In the genomic region with DNA sequence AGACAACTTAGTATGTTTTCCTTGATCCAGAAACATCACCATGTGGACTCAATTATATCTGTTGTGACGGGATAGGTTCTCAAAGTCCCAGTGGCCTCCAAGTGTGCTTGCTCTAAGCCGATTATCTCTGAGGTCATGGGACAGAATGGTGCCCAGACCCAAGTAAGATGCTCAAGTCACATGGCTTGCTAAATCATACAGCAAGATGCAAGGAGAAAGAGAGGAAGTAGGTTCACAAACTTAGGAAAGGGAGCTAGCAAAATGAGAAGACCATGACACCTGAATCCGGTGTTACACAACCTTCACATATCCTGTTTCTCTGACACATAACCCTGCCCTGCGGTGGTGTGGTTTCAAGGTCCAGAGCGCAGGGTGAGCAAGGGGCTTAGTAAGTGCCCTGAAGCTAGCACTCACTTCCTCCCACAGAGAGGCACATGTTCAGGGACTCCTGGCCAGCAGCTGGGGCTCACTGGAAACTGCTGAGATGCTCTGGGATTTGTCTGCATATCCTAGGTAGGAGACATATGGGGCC, we compare ENCODE assay signal across 9 cellular contexts.
DNase-seq lines count a peak whose midpoint lies in the region; ATAC-seq lines count a peak whose summit lies in the region.
"Had no signal": no experiment of that assay in that cellular context is flagged by ENCODE, and none has a peak within 500 bp of the region (broad histone marks: within the 10 kb centered on the region; RNA-seq: fewer than 3 reads in every experiment).

No MANE protein-coding gene starts in this region.

- no peaks in the 10 kb centered on the region for H3K36me3 Mint-ChIP-seq in natural killer cell treated with Interleukin-12 subunit alpha and Interleukin-12 subunit beta and Interleukin-15 and Interleukin-18, amount 100 ng/mL, for 72 hours
- no peaks in the 10 kb centered on the region for H3K36me3 Mint-ChIP-seq in activated T-helper 17 cell treated with anti-CD3 and anti-CD28 coated beads, Interleukin-2, amount 50 U/mL, for 72 hours (ENCODE audit: low read depth)

- no peak overlapping the region for H3K27ac Mint-ChIP-seq in natural killer cell treated with Interleukin-12 subunit alpha and Interleukin-12 subunit beta and Interleukin-15 and Interleukin-18, amount 100 ng/mL, for 72 hours
- no peak overlapping the region for H3K27ac Mint-ChIP-seq in activated T-helper 17 cell treated with anti-CD3 and anti-CD28 coated beads, Interleukin-2, amount 50 U/mL, for 72 hours

- DNase-seq in A172 (ENCODE audit: low spot score) (peak; percentile 97), UCSD-AML1 (lab: John Stamatoyannopoulos, UW; ENCODE audit: unreplicated experiment) (peak; percentile 84), NCI-H1105 treated with DMSO at 0.1 percent for 48 hours (lab: John Stamatoyannopoulos, UW) (no peak), SK-N-DZ (ENCODE audit: low spot score) (no peak)
- peak; percentile 77 for DNase-seq in natural killer cell treated with Interleukin-12 subunit alpha and Interleukin-12 subunit beta and Interleukin-15 and Interleukin-18, amount 100 ng/mL, for 72 hours (ENCODE audit: low spot score)
- DNase-seq: DND-41 had no signal

- no peaks in the 10 kb centered on the region for H3K27me3 Mint-ChIP-seq in natural killer cell treated with Interleukin-12 subunit alpha and Interleukin-12 subunit beta and Interleukin-15 and Interleukin-18, amount 100 ng/mL, for 72 hours
- H3K27me3 Mint-ChIP-seq in activated T-helper 17 cell treated with anti-CD3 and anti-CD28 coated beads, Interleukin-2, amount 50 U/mL, for 72 hours = no peaks in the 10 kb centered on the region

- H3K9me3 Mint-ChIP-seq in natural killer cell treated with Interleukin-12 subunit alpha and Interleukin-12 subunit beta and Interleukin-15 and Interleukin-18, amount 100 ng/mL, for 72 hours = no peaks in the 10 kb centered on the region
- peaks cover 3% of the 10 kb centered on the region for H3K9me3 Mint-ChIP-seq in activated T-helper 17 cell treated with anti-CD3 and anti-CD28 coated beads, Interleukin-2, amount 50 U/mL, for 72 hours

- peaks cover 0 to 23% of the 10 kb centered on the region in 2 donors for H3K4me1 Mint-ChIP-seq in natural killer cell treated with Interleukin-12 subunit alpha and Interleukin-12 subunit beta and Interleukin-15 and Interleukin-18, amount 100 ng/mL, for 72 hours (ENCODE audit: low read depth in 2 of 2)
- H3K4me1 Mint-ChIP-seq in activated T-helper 17 cell treated with anti-CD3 and anti-CD28 coated beads, Interleukin-2, amount 50 U/mL, for 72 hours = no peaks in the 10 kb centered on the region

- H3K4me3 Mint-ChIP-seq in natural killer cell treated with Interleukin-12 subunit alpha and Interleukin-12 subunit beta and Interleukin-15 and Interleukin-18, amount 100 ng/mL, for 72 hours = no peak overlapping the region
- H3K4me3 Mint-ChIP-seq in activated T-helper 17 cell treated with anti-CD3 and anti-CD28 coated beads, Interleukin-2, amount 50 U/mL, for 72 hours = no peak overlapping the region

- ATAC-seq in GM19395 (IDR thresholded peaks at IDR 0.05; ENCODE audit: unreplicated experiment) = peak; percentile 98
- ATAC-seq in HG03432 (IDR thresholded peaks at IDR 0.05; ENCODE audit: unreplicated experiment) = peak; percentile 99
- ATAC-seq in natural killer cell treated with Interleukin-12 subunit alpha and Interleukin-12 subunit beta and Interleukin-15 and Interleukin-18, amount 100 ng/mL, for 72 hours = peak; percentile 91 to 98
- ATAC-seq in activated T-helper 17 cell treated with anti-CD3 and anti-CD28 coated beads, Interleukin-2, amount 50 U/mL, for 72 hours (replicated peaks) = no peak

Comparison
In these comparisons a context has a peak if more than half of its experiments do, and no peak if none do; other contexts are left out.
1. DNase-seq: peak in A172 (single experiment), UCSD-AML1 (single experiment) and natural killer cell treated with Interleukin-12 subunit alpha and Interleukin-12 subunit beta and Interleukin-15 and Interleukin-18, amount 100 ng/mL, for 72 hours (single experiment); none in NCI-H1105 treated with DMSO at 0.1 percent for 48 hours (single experiment) and SK-N-DZ (single experiment).